Comparison of ENCODE assay signal across 1 cellular context in genomic region chr6:85383042-85383441, GRCh38.
TF ChIP-seq lines count a peak whose summit lies in the region.

No MANE protein-coding gene starts in this region.

TF ChIP-seq in HepG2, 621 proteins besides CTCF, POLR2A, EP300 and RAD21 (continued from another document):
- TF ChIP-seq, protein P1, sequence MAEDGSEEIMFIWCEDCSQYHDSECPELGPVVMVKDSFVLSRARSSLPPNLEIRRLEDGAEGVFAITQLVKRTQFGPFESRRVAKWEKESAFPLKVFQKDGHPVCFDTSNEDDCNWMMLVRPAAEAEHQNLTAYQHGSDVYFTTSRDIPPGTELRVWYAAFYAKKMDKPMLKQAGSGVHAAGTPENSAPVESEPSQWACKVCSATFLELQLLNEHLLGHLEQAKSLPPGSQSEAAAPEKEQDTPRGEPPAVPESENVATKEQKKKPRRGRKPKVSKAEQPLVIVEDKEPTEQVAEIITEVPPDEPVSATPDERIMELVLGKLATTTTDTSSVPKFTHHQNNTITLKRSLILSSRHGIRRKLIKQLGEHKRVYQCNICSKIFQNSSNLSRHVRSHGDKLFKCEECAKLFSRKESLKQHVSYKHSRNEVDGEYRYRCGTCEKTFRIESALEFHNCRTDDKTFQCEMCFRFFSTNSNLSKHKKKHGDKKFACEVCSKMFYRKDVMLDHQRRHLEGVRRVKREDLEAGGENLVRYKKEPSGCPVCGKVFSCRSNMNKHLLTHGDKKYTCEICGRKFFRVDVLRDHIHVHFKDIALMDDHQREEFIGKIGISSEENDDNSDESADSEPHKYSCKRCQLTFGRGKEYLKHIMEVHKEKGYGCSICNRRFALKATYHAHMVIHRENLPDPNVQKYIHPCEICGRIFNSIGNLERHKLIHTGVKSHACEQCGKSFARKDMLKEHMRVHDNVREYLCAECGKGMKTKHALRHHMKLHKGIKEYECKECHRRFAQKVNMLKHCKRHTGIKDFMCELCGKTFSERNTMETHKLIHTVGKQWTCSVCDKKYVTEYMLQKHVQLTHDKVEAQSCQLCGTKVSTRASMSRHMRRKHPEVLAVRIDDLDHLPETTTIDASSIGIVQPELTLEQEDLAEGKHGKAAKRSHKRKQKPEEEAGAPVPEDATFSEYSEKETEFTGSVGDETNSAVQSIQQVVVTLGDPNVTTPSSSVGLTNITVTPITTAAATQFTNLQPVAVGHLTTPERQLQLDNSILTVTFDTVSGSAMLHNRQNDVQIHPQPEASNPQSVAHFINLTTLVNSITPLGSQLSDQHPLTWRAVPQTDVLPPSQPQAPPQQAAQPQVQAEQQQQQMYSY (CRISPR knock-in tag; IDR thresholded peaks at IDR 0.05) = no peak
